1 cellular context compared by ENCODE assay signal in the genomic region with DNA sequence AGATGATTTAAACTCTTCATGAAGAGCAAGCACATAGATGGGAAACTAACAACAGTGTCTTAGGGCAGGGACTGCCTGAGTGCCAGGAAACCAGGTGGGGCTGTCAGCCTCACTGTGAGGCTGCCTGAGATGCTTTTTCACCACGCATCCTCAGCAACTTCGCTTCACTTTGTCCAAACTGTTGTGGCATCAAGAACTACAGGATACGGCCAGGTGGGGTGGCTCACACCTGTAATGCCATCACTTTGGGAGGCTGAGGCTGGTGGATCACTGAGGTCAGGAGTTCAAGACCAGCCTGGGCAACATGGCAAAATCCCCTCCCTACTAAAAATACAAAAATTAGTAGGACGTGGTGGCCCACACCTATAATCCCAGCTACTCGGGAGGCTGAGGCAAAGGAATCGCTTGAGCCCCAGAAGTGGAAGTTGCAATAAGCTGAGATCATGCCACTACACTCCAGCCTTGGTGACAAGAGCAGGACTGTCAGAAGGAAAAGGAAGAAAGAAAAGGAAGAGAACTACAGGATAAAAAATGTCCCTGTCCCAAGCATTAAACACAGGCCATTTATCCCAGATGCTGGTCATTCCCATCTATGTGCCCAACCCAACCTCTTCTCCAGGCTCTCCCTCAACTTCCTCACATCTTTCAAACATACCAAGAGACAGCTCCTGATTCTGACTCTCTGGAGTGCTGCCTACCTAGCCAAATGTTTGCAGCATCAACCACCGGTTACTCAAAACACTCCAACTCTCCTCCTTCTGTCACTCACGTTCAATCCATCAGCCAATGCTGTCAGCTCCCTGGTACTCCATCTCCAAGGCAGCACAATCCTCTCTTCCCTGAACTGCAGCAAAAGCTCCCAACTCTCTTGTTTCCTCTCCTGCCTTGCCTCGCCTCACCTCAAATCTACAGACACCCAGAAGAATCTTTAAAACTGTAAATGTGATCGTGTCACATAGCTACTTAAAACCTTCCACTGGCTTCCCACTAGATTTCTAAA.
TF ChIP-seq lines count a peak whose summit lies in the region.

No MANE protein-coding gene starts in this region.

TF ChIP-seq in WTC11, 78 proteins besides CTCF, POLR2A, EP300 and RAD21 (continued from another document):
- TF ChIP-seq, protein P1, sequence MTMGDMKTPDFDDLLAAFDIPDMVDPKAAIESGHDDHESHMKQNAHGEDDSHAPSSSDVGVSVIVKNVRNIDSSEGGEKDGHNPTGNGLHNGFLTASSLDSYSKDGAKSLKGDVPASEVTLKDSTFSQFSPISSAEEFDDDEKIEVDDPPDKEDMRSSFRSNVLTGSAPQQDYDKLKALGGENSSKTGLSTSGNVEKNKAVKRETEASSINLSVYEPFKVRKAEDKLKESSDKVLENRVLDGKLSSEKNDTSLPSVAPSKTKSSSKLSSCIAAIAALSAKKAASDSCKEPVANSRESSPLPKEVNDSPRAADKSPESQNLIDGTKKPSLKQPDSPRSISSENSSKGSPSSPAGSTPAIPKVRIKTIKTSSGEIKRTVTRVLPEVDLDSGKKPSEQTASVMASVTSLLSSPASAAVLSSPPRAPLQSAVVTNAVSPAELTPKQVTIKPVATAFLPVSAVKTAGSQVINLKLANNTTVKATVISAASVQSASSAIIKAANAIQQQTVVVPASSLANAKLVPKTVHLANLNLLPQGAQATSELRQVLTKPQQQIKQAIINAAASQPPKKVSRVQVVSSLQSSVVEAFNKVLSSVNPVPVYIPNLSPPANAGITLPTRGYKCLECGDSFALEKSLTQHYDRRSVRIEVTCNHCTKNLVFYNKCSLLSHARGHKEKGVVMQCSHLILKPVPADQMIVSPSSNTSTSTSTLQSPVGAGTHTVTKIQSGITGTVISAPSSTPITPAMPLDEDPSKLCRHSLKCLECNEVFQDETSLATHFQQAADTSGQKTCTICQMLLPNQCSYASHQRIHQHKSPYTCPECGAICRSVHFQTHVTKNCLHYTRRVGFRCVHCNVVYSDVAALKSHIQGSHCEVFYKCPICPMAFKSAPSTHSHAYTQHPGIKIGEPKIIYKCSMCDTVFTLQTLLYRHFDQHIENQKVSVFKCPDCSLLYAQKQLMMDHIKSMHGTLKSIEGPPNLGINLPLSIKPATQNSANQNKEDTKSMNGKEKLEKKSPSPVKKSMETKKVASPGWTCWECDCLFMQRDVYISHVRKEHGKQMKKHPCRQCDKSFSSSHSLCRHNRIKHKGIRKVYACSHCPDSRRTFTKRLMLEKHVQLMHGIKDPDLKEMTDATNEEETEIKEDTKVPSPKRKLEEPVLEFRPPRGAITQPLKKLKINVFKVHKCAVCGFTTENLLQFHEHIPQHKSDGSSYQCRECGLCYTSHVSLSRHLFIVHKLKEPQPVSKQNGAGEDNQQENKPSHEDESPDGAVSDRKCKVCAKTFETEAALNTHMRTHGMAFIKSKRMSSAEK (CRISPR knock-in tag; IDR thresholded peaks at IDR 0.05; ENCODE audit: borderline replicate concordance): no peak
